ENCODE assay signal across 30 cellular contexts in the genomic region with DNA sequence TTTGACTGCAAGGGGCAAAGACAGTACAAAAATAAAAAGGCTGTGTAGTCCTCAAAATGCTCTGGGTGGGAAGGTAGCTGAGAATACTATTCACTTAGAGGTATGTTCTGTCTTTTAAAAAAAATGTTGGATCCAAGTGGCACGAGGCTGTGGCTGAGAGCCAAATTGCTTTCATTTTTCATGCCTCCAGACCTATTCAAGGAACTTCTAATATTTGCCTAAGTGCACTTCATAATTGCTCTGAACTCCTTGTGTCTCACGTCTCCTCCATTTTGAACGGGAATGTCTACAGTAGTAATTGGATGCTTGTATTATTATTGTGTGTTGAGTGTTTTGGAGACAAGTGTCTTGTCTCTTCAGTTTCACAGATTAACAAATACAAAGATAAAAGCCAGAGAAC. TPM values are rescaled to one million over a fixed set of nuclear protein-coding genes. Genes with fewer than 3 reads are reported as not detected.
"Had no signal": no experiment of that assay in that cellular context is flagged by ENCODE, and none has a peak within 500 bp of the region (broad histone marks: within the 10 kb centered on the region; RNA-seq: fewer than 3 reads in every experiment).

No MANE protein-coding gene starts in this region.

- H3K4me3 ChIP-seq: lung, ovary, right atrium auricular region, right lobe of liver, smooth muscle cell, transverse colon, uterus had no signal

- H3K27ac ChIP-seq: ovary, right atrium auricular region, right lobe of liver, transverse colon, uterus had no signal

- ATAC-seq: left cardiac atrium; left lobe of liver; natural killer cell; right lobe of liver; stimulated activated memory B cell treated with anti-CD40 and anti-IgM and Interleukin-4, amounts not matched to agents 10 μg/mL and 1 μg/mL and 100 μg/mL, for 72 hours; stimulated activated naive CD8-positive, alpha-beta T cell treated with anti-CD3 and anti-CD28 coated beads, Interleukin-15, amount 100 ng/mL, for 72 hours had no signal

- H3K36me3 ChIP-seq: ovary, right atrium auricular region, right lobe of liver, transverse colon, uterus had no signal

- DNase-seq: hippocampal formation; kidney glomerular epithelial cell; left cardiac atrium; mesendoderm; naive B cell; natural killer cell; nephron progenitor cell; ovary; right lobe of liver; stimulated activated CD4-positive, alpha-beta T cell treated with anti-CD3 and anti-CD28 coated beads, Interleukin-1b, Interleukin-23, amount 100 ng/mL, for 48 hours; stimulated activated CD4-positive, alpha-beta T cell treated with anti-CD3 and anti-CD28 coated beads, Interleukin-2, amount 100 ng/mL, for 48 hours; stimulated activated CD4-positive, alpha-beta T cell treated with anti-CD3 and anti-CD28 coated beads, Interleukin-4, amount 100 ng/mL, for 4 hours; stimulated activated CD8-positive, alpha-beta memory T cell treated with anti-CD3 and anti-CD28 coated beads, Interleukin-4, amount 100 ng/mL, for 48 hours; stimulated activated naive CD4-positive, alpha-beta T cell treated with Interleukin-2 at 50 U/mL for 16 hours; stimulated activated naive CD8-positive, alpha-beta T cell treated with anti-CD3 and anti-CD28 coated beads, Interleukin-15, amount 100 ng/mL, for 72 hours; substantia nigra; transverse colon; uterus had no signal

- H3K27me3 ChIP-seq: ovary, right atrium auricular region, right lobe of liver, uterus had no signal

- H3K9me3 ChIP-seq: ovary, right atrium auricular region, right lobe of liver, transverse colon, uterus had no signal

- H3K4me1 ChIP-seq: right atrium auricular region, right lobe of liver, transverse colon, uterus had no signal

RNA-seq across cellular contexts. Expression of a gene that starts 19.2 kb away (rescaled TPM):
- total RNA-seq: lung, mesothelial cell of epicardium, mononuclear cell, natural killer cell, ovary, progenitor cell of endocrine pancreas, pulmonary artery endothelial cell, renal cortical epithelial cell, right atrium auricular region, skeletal muscle tissue, smooth muscle cell, transverse colon, ureter, uterus had no signal
